ENCODE assay signal across 8 cellular contexts in genomic region chr3:49092948-49093852, GRCh38. TPM values are rescaled to one million over a fixed set of nuclear protein-coding genes. Genes with fewer than 3 reads are reported as not detected.
A peak's percentile ranks its signal among the peaks of the same experiment; 100 is the strongest.
DNase-seq lines count a peak whose midpoint lies in the region; ATAC-seq and TF ChIP-seq lines count a peak whose summit lies in the region.

No MANE protein-coding gene starts in this region.

- H3K36me3 ChIP-seq in cardiac muscle cell, result peaks cover 13% of the 10 kb centered on the region
- H3K36me3 ChIP-seq in trophoblast cell (ENCODE audit: control insufficient read depth in 1 of 2, insufficient read depth in 2 of 2, low read length in 2 of 2), result peaks cover 22 to 25% of the 10 kb centered on the region in 2 experiments
- H3K36me3 ChIP-seq in tibial nerve, result peaks cover 0 to 26% (median 0%) of the 10 kb centered on the region in 3 donors

- H3K4me1 Mint-ChIP-seq in activated naive CD8-positive, alpha-beta T cell treated with anti-CD3 and anti-CD28 coated beads, Interleukin-2, amount 10 ng/mL, durations not matched to agents 7 days and 5 days, result peaks cover 19% of the 10 kb centered on the region

- H3K4me3 ChIP-seq in cardiac muscle cell (peak overlapping the region; percentile 86), trophoblast cell (ENCODE audit: low read depth, low read length) (peak overlapping the region; percentile 96), tibial nerve (peak overlapping the region; percentile 76 to 94 (median 86))

- peak overlapping the region; percentile 87 for H3K4ac ChIP-seq in trophoblast cell (ENCODE audit: low read depth, low read length)

- H4K8ac ChIP-seq in trophoblast cell (ENCODE audit: low read depth, low read length), result peak overlapping the region; percentile 97

- peak overlapping the region; percentile 88 for H2AFZ ChIP-seq in trophoblast cell (ENCODE audit: insufficient read depth, low read length, poor library complexity)

- peak overlapping the region; percentile 99 for H4K12ac ChIP-seq in trophoblast cell (ENCODE audit: low read depth, low read length)

- H3K79me1 ChIP-seq in trophoblast cell (ENCODE audit: low read length), result peaks cover 15% of the 10 kb centered on the region

- ATAC-seq in GM21723 (IDR thresholded peaks at IDR 0.05; ENCODE audit: unreplicated experiment) (peak; percentile 43), SK-N-SH treated with all-trans-retinoic acid at 6 μM for 48 hours (peak; percentile 15)
- peak; percentile 37 for ATAC-seq in activated naive CD8-positive, alpha-beta T cell treated with anti-CD3 and anti-CD28 coated beads, Interleukin-2, amount 10 ng/mL, durations not matched to agents 7 days and 5 days (ENCODE audit: low read depth)

- peak overlapping the region; percentile 86 for H3K9ac ChIP-seq in trophoblast cell (ENCODE audit: low read length)

- H2BK12ac ChIP-seq in trophoblast cell (ENCODE audit: low read length), result no peak overlapping the region

- H2BK5ac ChIP-seq in trophoblast cell (ENCODE audit: low read depth, low read length, poor library complexity), result peak overlapping the region; percentile 95

- peak overlapping the region; percentile 94 for H3K4me2 ChIP-seq in trophoblast cell (ENCODE audit: low read length)

- H2BK120ac ChIP-seq in trophoblast cell (ENCODE audit: insufficient read depth, low read length, poor library complexity), result peak overlapping the region; percentile 90

- no peaks in the 10 kb centered on the region for H3K27me3 Mint-ChIP-seq in activated naive CD8-positive, alpha-beta T cell treated with anti-CD3 and anti-CD28 coated beads, Interleukin-2, amount 10 ng/mL, durations not matched to agents 7 days and 5 days

- H3K36me3 Mint-ChIP-seq in activated naive CD8-positive, alpha-beta T cell treated with anti-CD3 and anti-CD28 coated beads, Interleukin-2, amount 10 ng/mL, durations not matched to agents 7 days and 5 days, result peaks cover 7% of the 10 kb centered on the region

- peak overlapping the region; percentile 93 for H3K27ac Mint-ChIP-seq in activated naive CD8-positive, alpha-beta T cell treated with anti-CD3 and anti-CD28 coated beads, Interleukin-2, amount 10 ng/mL, durations not matched to agents 7 days and 5 days

- DNase-seq in EL, result peak; percentile 78
- peak; percentile 84 for DNase-seq in KBM-7
- peak; percentile 92 for DNase-seq in activated naive CD8-positive, alpha-beta T cell treated with anti-CD3 and anti-CD28 coated beads, Interleukin-2, amount 10 ng/mL, durations not matched to agents 7 days and 5 days
- DNase-seq in cardiac muscle cell (ENCODE audit: low read depth in 1 of 2, low spot score in 1 of 2), result peak; percentile 88 to 92
- DNase-seq in trophoblast cell, result peak; percentile 68 to 80
- DNase-seq in tibial nerve (ENCODE audit: low spot score in 2 of 2), result peak; percentile 60 to 67

- H3K27ac ChIP-seq in cardiac muscle cell (peak overlapping the region; percentile 99), trophoblast cell (ENCODE audit: low read depth, low read length) (peak overlapping the region; percentile 98), tibial nerve (peak overlapping the region; percentile 80 to 96 (median 94))

- H3K14ac ChIP-seq in trophoblast cell (ENCODE audit: low read length), result peak overlapping the region; percentile 99

- WGBS in trophoblast cell (ENCODE audit: extremely low coverage, insufficient coverage, insufficient read length), result no CpG with 5 or more reads among the region's 85 CpGs
- WGBS in tibial nerve, 2 donors, result 0 to 1% methylated on average over 29 to 55 of the region's 85 CpGs

- H3K23ac ChIP-seq in trophoblast cell (ENCODE audit: low read length), result no peak overlapping the region

- POLR2A ChIA-PET in activated naive CD8-positive, alpha-beta T cell treated with anti-CD3 and anti-CD28 coated beads, Interleukin-2, amount 10 ng/mL, durations not matched to agents 7 days and 5 days (lab: Charles Lee), result interaction anchor here (0.6 to 4.5 kb wide), 34 partner anchors 7 to 580 kb away, joined by 3 to 101 read pairs (median 4); partner anchors contain the start of genes ARIH2, DAG1, DALRD3 and IMPDH2

- H4K91ac ChIP-seq in trophoblast cell (ENCODE audit: low read depth, low read length), result peak overlapping the region; percentile 99

- TF ChIP-seq CTCF in cardiac muscle cell (IDR thresholded peaks at IDR 0.05; ENCODE audit: low read depth, low read length), result no peak
- TF ChIP-seq CTCF in tibial nerve (IDR thresholded peaks at IDR 0.05), result no peak

- H3K9me3 ChIP-seq in cardiac muscle cell (ENCODE audit: low read depth), result no peaks in the 10 kb centered on the region
- H3K9me3 ChIP-seq in trophoblast cell (ENCODE audit: insufficient read depth, low read depth, low read length), result peaks cover 1% of the 10 kb centered on the region
- H3K9me3 ChIP-seq in tibial nerve, result no peaks in the 10 kb centered on the region

- no peak for TF ChIP-seq EP300 in tibial nerve (IDR thresholded peaks at IDR 0.05)

- peak overlapping the region; percentile 97 for H3K18ac ChIP-seq in trophoblast cell (ENCODE audit: low read length)

- H3K27me3 ChIP-seq in cardiac muscle cell (no peaks in the 10 kb centered on the region), trophoblast cell (ENCODE audit: insufficient read depth, low read length) (no peaks in the 10 kb centered on the region), tibial nerve (no peaks in the 10 kb centered on the region)

- H2AK5ac ChIP-seq in trophoblast cell (ENCODE audit: low read length), result peak overlapping the region; percentile 67

- H3K4me1 ChIP-seq in cardiac muscle cell (ENCODE audit: low read depth) (peaks cover 8% of the 10 kb centered on the region), trophoblast cell (ENCODE audit: control insufficient read depth in 1 of 2, insufficient read depth in 2 of 2, low read length in 2 of 2) (peaks cover 2 to 3% of the 10 kb centered on the region in 2 experiments), tibial nerve (peaks cover 0 to 59% (median 30%) of the 10 kb centered on the region in 4 donors)

- TF ChIP-seq POLR2A in tibial nerve (IDR thresholded peaks at IDR 0.05), result no peak

- H3K79me2 ChIP-seq in trophoblast cell (ENCODE audit: control insufficient read depth, insufficient read depth, low read length, poor library complexity), result peaks cover 23% of the 10 kb centered on the region

- H3K4me3 Mint-ChIP-seq in activated naive CD8-positive, alpha-beta T cell treated with anti-CD3 and anti-CD28 coated beads, Interleukin-2, amount 10 ng/mL, durations not matched to agents 7 days and 5 days, result peak overlapping the region; percentile 96

- H3K9me3 Mint-ChIP-seq in activated naive CD8-positive, alpha-beta T cell treated with anti-CD3 and anti-CD28 coated beads, Interleukin-2, amount 10 ng/mL, durations not matched to agents 7 days and 5 days, result no peaks in the 10 kb centered on the region

- in situ Hi-C loops in KBM-7 (cut with MboI; ENCODE audit: low pct_unique_long_range_greater_than_20kb, low sequenced_read_pairs), result no loop called here

TF ChIP-seq in SK-N-SH treated with all-trans-retinoic acid at 6 μM for 48 hours, 23 proteins besides CTCF, POLR2A, EP300 and RAD21 (continues in another document):
- TF ChIP-seq ZNF70 (CRISPR knock-in tag; IDR thresholded peaks at IDR 0.05), result no peak
- TF ChIP-seq, protein P1, sequence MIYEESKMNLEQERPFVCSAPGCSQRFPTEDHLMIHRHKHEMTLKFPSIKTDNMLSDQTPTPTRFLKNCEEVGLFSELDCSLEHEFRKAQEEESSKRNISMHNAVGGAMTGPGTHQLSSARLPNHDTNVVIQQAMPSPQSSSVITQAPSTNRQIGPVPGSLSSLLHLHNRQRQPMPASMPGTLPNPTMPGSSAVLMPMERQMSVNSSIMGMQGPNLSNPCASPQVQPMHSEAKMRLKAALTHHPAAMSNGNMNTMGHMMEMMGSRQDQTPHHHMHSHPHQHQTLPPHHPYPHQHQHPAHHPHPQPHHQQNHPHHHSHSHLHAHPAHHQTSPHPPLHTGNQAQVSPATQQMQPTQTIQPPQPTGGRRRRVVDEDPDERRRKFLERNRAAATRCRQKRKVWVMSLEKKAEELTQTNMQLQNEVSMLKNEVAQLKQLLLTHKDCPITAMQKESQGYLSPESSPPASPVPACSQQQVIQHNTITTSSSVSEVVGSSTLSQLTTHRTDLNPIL (CRISPR knock-in tag; IDR thresholded peaks at IDR 0.05; ENCODE audit: low read depth), result no peak
- no peak for TF ChIP-seq ARNTL (CRISPR knock-in tag; IDR thresholded peaks at IDR 0.05; ENCODE audit: borderline replicate concordance, low read depth)
- no peak for TF ChIP-seq RARB (CRISPR knock-in tag; IDR thresholded peaks at IDR 0.05)

RNA-seq across cellular contexts. Expression of gene QRICH1, which starts 0.7 kb away (rescaled TPM):
- total RNA-seq in activated naive CD8-positive, alpha-beta T cell treated with anti-CD3 and anti-CD28 coated beads, Interleukin-2, amount 10 ng/mL, durations not matched to agents 7 days and 5 days, result 100 to 1,000 TPM; 141 to 153 TPM
- total RNA-seq in cardiac muscle cell (94.4 and 116 TPM in 2 replicates), tibial nerve (10 to 100 TPM; 66.2 to 93.9 (median 82.6) TPM)
- 42.0 and 44.3 TPM in 2 replicates for polyA plus RNA-seq in cardiac muscle cell
- 118 and 121 TPM in 2 replicates for polyA plus RNA-seq in trophoblast cell (2013)

RNA-seq across cellular contexts. Expression of gene QARS1, which starts 11.4 kb away (rescaled TPM):
- 100 to 1,000 TPM; 223 to 237 TPM for total RNA-seq in activated naive CD8-positive, alpha-beta T cell treated with anti-CD3 and anti-CD28 coated beads, Interleukin-2, amount 10 ng/mL, durations not matched to agents 7 days and 5 days
- total RNA-seq in cardiac muscle cell, result 277 and 345 TPM in 2 replicates
- 173 and 188 TPM in 2 replicates for polyA plus RNA-seq in cardiac muscle cell
- 390 and 404 TPM in 2 replicates for polyA plus RNA-seq in trophoblast cell (2013)
- 100 to 1,000 TPM; 137 to 227 (median 161) TPM for total RNA-seq in tibial nerve

RNA-seq across cellular contexts. Expression of gene USP19, which starts 27.4 kb away (rescaled TPM):
- 10 to 100 TPM; 77.8 to 78.2 TPM for total RNA-seq in activated naive CD8-positive, alpha-beta T cell treated with anti-CD3 and anti-CD28 coated beads, Interleukin-2, amount 10 ng/mL, durations not matched to agents 7 days and 5 days
- 103 and 122 TPM in 2 replicates for total RNA-seq in cardiac muscle cell
- 50.5 and 61.8 TPM in 2 replicates for polyA plus RNA-seq in cardiac muscle cell
- polyA plus RNA-seq in trophoblast cell (2013), result 22.0 and 22.9 TPM in 2 replicates
- total RNA-seq in tibial nerve, result 100 to 1,000 TPM in 1 of 4 donors, 10 to 100 TPM in 3; 72.3 to 113 (median 83.6) TPM

RNA-seq across cellular contexts. Expression of gene LAMB2, which starts 39.6 kb away (rescaled TPM):
- 1 to 10 TPM in 1 of 2 experiments, under 1 TPM in 1; 0.45 to 1.2 TPM for total RNA-seq in activated naive CD8-positive, alpha-beta T cell treated with anti-CD3 and anti-CD28 coated beads, Interleukin-2, amount 10 ng/mL, durations not matched to agents 7 days and 5 days
- total RNA-seq in cardiac muscle cell (875 and 1,233 TPM in 2 replicates), tibial nerve (100 to 1,000 TPM; 589 to 844 (median 649) TPM)
- polyA plus RNA-seq in cardiac muscle cell, result 615 and 708 TPM in 2 replicates
- polyA plus RNA-seq in trophoblast cell (2013), result 164 and 173 TPM in 2 replicates

Comparison
In these comparisons a context has a peak if more than half of its experiments do, and no peak if none do; other contexts are left out.
1. Peak in every context shown above with its lines: DNase-seq, ATAC-seq, H3K4me3 ChIP-seq and H3K27ac ChIP-seq.